ENCODE assay signal across 7 cellular contexts in the genomic region with DNA sequence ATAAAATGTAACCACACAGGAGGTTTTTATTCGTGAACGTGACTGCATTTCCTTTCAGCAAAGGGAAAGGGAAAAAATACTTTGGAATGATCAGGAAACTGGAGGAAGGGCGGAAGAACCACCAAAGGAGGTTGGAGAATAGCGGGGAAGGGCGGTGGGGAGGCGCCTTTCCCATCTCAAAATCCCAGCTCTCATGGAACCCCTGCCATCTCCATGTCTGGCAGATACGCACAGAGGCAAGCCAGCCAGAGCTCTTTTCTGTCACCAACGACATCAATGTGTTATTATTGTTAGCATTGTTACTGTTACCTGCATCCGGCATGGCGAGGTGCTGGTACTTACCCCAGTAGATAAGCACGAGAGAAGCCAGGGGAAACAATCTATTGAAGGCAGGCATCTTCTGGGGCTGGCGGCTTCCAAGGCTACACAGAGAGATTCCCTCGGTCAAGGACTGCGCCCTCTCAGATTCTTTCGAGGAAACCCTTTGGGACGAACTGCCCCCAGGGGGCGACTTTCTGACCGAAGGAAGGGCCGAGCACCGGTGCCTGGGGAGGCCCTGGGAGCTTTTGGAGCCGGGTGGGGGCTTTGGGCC. TPM values are rescaled to one million over a fixed set of nuclear protein-coding genes. Genes with fewer than 3 reads are reported as not detected.
DNase-seq lines count a peak whose midpoint lies in the region; ATAC-seq, FAIRE-seq and TF ChIP-seq lines count a peak whose summit lies in the region.

No MANE protein-coding gene starts in this region.

- FAIRE-seq in H54 (lab: Jason Lieb, UNC) (no peak), urothelium cell line (lab: Jason Lieb, UNC) (no peak)

- TF ChIP-seq CTCF in esophagus muscularis mucosa (IDR thresholded peaks at IDR 0.05) (no peak), progenitor cell of endocrine pancreas (IDR thresholded peaks at IDR 0.05; ENCODE audit: unreplicated experiment) (peak; percentile 50)

- H3K27ac ChIP-seq in esophagus muscularis mucosa (replicated peaks in 1 of 4): no peak overlapping the region

- H3K36me3 Mint-ChIP-seq in progenitor cell of endocrine pancreas (ENCODE audit: insufficient read depth): no peaks in the 10 kb centered on the region

- peaks cover 37% of the 10 kb centered on the region for H3K27me3 Mint-ChIP-seq in progenitor cell of endocrine pancreas

- no peak overlapping the region for H3K27ac Mint-ChIP-seq in progenitor cell of endocrine pancreas

- DNase-seq in NCI-H526 treated with DMSO at 0.1 percent for 48 hours (lab: John Stamatoyannopoulos, UW) (peak; percentile 91), esophagus muscularis mucosa (ENCODE audit: extremely low spot score) (no peak), progenitor cell of endocrine pancreas (ENCODE audit: low spot score, unreplicated experiment) (no peak), H54 (ENCODE audit: insufficient read length, low spot score) (no peak), urothelium cell line (ENCODE audit: low spot score) (no peak)

- intact Hi-C loops in esophagus muscularis mucosa (cut with DNase I): no loop called here

- peaks cover 6 to 22% (median 21%) of the 10 kb centered on the region in 4 donors for H3K4me1 ChIP-seq in esophagus muscularis mucosa

- TF ChIP-seq POLR2A in esophagus muscularis mucosa (IDR thresholded peaks at IDR 0.05; ENCODE audit: low read depth) (no peak), H54 (IDR thresholded peaks at IDR 0.05; ENCODE audit: low read depth, low read length) (no peak)

- H3K4me3 Mint-ChIP-seq in progenitor cell of endocrine pancreas (ENCODE audit: low read depth): peak overlapping the region; percentile 81

- TF ChIP-seq EP300 in esophagus muscularis mucosa (IDR thresholded peaks at IDR 0.05): no peak

- H3K36me3 ChIP-seq in esophagus muscularis mucosa: no peaks in the 10 kb centered on the region

- peak overlapping the region; percentile 54 to 65 (median 57) for H3K4me3 ChIP-seq in esophagus muscularis mucosa

- 9% methylated on average over 16 of the region's 21 CpGs for WGBS in esophagus muscularis mucosa

- ATAC-seq in GM18502 (IDR thresholded peaks at IDR 0.05; ENCODE audit: poor library complexity, unreplicated experiment): peak; percentile 21
- ATAC-seq in HG03565 (IDR thresholded peaks at IDR 0.05; ENCODE audit: unreplicated experiment): no peak

- H3K9me3 ChIP-seq in esophagus muscularis mucosa: no peaks in the 10 kb centered on the region

- H3K27me3 ChIP-seq in esophagus muscularis mucosa: peaks cover 0 to 67% (median 3%) of the 10 kb centered on the region in 4 donors

- H3K4me1 Mint-ChIP-seq in progenitor cell of endocrine pancreas (ENCODE audit: low read depth): peaks cover 6% of the 10 kb centered on the region

- no peaks in the 10 kb centered on the region for H3K9me3 Mint-ChIP-seq in progenitor cell of endocrine pancreas (ENCODE audit: low read depth)

RNA-seq across cellular contexts. Expression of a gene that starts 0.9 kb away (rescaled TPM):
- total RNA-seq in esophagus muscularis mucosa (1 to 10 TPM in 2 of 4 donors, under 1 TPM in 2; 0.42 to 3.6 (median 1.4) TPM), progenitor cell of endocrine pancreas (4.0 and 5.1 TPM in 2 replicates)
